In genomic region chr11:66157182-66157864, GRCh38 we compare ENCODE assay signal across 11 cellular contexts.
A peak's percentile ranks its signal among the peaks of the same experiment; 100 is the strongest.
DNase-seq lines count a peak whose midpoint lies in the region; ATAC-seq and TF ChIP-seq lines count a peak whose summit lies in the region.
"Had no signal": no experiment of that assay in that cellular context is flagged by ENCODE, and none has a peak within 500 bp of the region (broad histone marks: within the 10 kb centered on the region; RNA-seq: fewer than 3 reads in every experiment).

No MANE protein-coding gene starts in this region.

- in situ Hi-C loops in GM23248 (cut with MboI): no loop called here

- no peaks in the 10 kb centered on the region for H4K20me1 ChIP-seq in GM23248 (ENCODE audit: insufficient read depth)

- H3K4me3 ChIP-seq in GM23248: no peak overlapping the region
- H3K4me3 ChIP-seq in upper lobe of right lung: no peak overlapping the region
- H3K4me3 ChIP-seq: cardiac muscle cell had no signal

- peaks cover 8% of the 10 kb centered on the region; the same call in 1 of the 2 replicates for H3F3A ChIP-seq in GM23248 (ENCODE audit: insufficient read depth)

- H3K27me3 Mint-ChIP-seq in activated T-helper 1 cell treated with anti-CD3 and anti-CD28 coated beads, Interleukin-12 subunit alpha, Interleukin-12 subunit beta, Interleukin-2, Interleukin-4 antibody, amounts not matched to agents 30 ng/mL and 10 ng/mL and 1 ng/mL, durations not matched to agents 14 hours and 24 hours and 36 hours (ENCODE audit: insufficient read depth): no peaks in the 10 kb centered on the region

- TF ChIP-seq CTCF in GM10248 (IDR thresholded peaks at IDR 0.05; ENCODE audit: control extremely low read depth, extremely low read depth, low read depth, missing control alignments): no peak
- TF ChIP-seq CTCF in upper lobe of right lung (IDR thresholded peaks at IDR 0.05): no peak

- H3K9me3 Mint-ChIP-seq in activated T-helper 1 cell treated with anti-CD3 and anti-CD28 coated beads, Interleukin-12 subunit alpha, Interleukin-12 subunit beta, Interleukin-2, Interleukin-4 antibody, amounts not matched to agents 30 ng/mL and 10 ng/mL and 1 ng/mL, durations not matched to agents 14 hours and 24 hours and 36 hours: no peaks in the 10 kb centered on the region
- H3K9me3 Mint-ChIP-seq: H9 had no signal

- H3K4me1 ChIP-seq in GM23248 (ENCODE audit: insufficient read depth) (peaks cover 11% of the 10 kb centered on the region), upper lobe of right lung (no peaks in the 10 kb centered on the region)

- CTCF ChIA-PET in GM10248 (lab: Yijun Ruan, JAX): interaction anchor here (1.3 to 1.7 kb wide), 3 partner anchors 31 to 64 kb away, joined by 3 read pairs; no protein-coding TSS in a partner anchor

- H3K36me3 ChIP-seq in GM23248 (ENCODE audit: low read depth) (no peaks in the 10 kb centered on the region), upper lobe of right lung (no peaks in the 10 kb centered on the region)
- H3K36me3 ChIP-seq: cardiac muscle cell had no signal

- H2AFZ ChIP-seq in GM23248: no peak overlapping the region

- intact Hi-C loops in activated T-helper 1 cell treated with anti-CD3 and anti-CD28 coated beads, Interleukin-12 subunit alpha, Interleukin-12 subunit beta, Interleukin-2, Interleukin-4 antibody, amounts not matched to agents 30 ng/mL and 10 ng/mL and 1 ng/mL, durations not matched to agents 14 hours and 24 hours and 36 hours (cut with micrococcal nuclease): no loop called here
- intact Hi-C loops in upper lobe of right lung (cut with DNase I): no loop called here

- H3K9me2 ChIP-seq in GM23248 (ENCODE audit: insufficient read depth): no peaks in the 10 kb centered on the region

- H3K4me1 Mint-ChIP-seq in activated T-helper 1 cell treated with anti-CD3 and anti-CD28 coated beads, Interleukin-12 subunit alpha, Interleukin-12 subunit beta, Interleukin-2, Interleukin-4 antibody, amounts not matched to agents 30 ng/mL and 10 ng/mL and 1 ng/mL, durations not matched to agents 14 hours and 24 hours and 36 hours (ENCODE audit: low read depth): peaks cover 14% of the 10 kb centered on the region
- H3K4me1 Mint-ChIP-seq: H9 had no signal

- H3K9me3 ChIP-seq in GM23248 (ENCODE audit: low read depth): no peaks in the 10 kb centered on the region
- no peaks in the 10 kb centered on the region for H3K9me3 ChIP-seq in upper lobe of right lung

- H3K79me2 ChIP-seq in GM23248 (ENCODE audit: insufficient read depth): peaks cover 91% of the 10 kb centered on the region

- no peak overlapping the region for H3K4me3 Mint-ChIP-seq in activated T-helper 1 cell treated with anti-CD3 and anti-CD28 coated beads, Interleukin-12 subunit alpha, Interleukin-12 subunit beta, Interleukin-2, Interleukin-4 antibody, amounts not matched to agents 30 ng/mL and 10 ng/mL and 1 ng/mL, durations not matched to agents 14 hours and 24 hours and 36 hours
- H3K4me3 Mint-ChIP-seq: H9 had no signal

- H3K4me2 ChIP-seq in GM23248 (ENCODE audit: unreplicated experiment): no peak overlapping the region

- DNase-seq in GM10248 (ENCODE audit: extremely low spot score) (peak; percentile 30), GM23248 (peak; percentile 32), kidney tubule cell (ENCODE audit: low spot score) (peak; percentile 32), UCSD-AML1 (lab: John Stamatoyannopoulos, UW; ENCODE audit: unreplicated experiment) (no peak), upper lobe of right lung (no peak)
- DNase-seq in activated T-helper 1 cell treated with anti-CD3 and anti-CD28 coated beads, Interleukin-12 subunit alpha, Interleukin-12 subunit beta, Interleukin-2, Interleukin-4 antibody, amounts not matched to agents 30 ng/mL and 10 ng/mL and 1 ng/mL, durations not matched to agents 14 hours and 24 hours and 36 hours (ENCODE audit: low spot score): no peak
- DNase-seq in effector CD8-positive, alpha-beta T cell (lab: John Stamatoyannopoulos, UW): no peak
- DNase-seq: H9, kidney, T-helper 9 cell had no signal

- H3K27me3 ChIP-seq in GM23248 (replicated peaks; ENCODE audit: insufficient read depth) (no peaks in the 10 kb centered on the region), upper lobe of right lung (no peaks in the 10 kb centered on the region)
- H3K27me3 ChIP-seq: cardiac muscle cell had no signal

- H3K27ac ChIP-seq in GM23248 (no peak overlapping the region), upper lobe of right lung (no peak overlapping the region)
- H3K27ac ChIP-seq: cardiac muscle cell had no signal

- peaks cover 4% of the 10 kb centered on the region for H3K36me3 Mint-ChIP-seq in activated T-helper 1 cell treated with anti-CD3 and anti-CD28 coated beads, Interleukin-12 subunit alpha, Interleukin-12 subunit beta, Interleukin-2, Interleukin-4 antibody, amounts not matched to agents 30 ng/mL and 10 ng/mL and 1 ng/mL, durations not matched to agents 14 hours and 24 hours and 36 hours (ENCODE audit: low read depth)

- no peak overlapping the region for H3K9ac ChIP-seq in GM23248

- no peak for ATAC-seq in upper lobe of right lung

- H3K27ac Mint-ChIP-seq in activated T-helper 1 cell treated with anti-CD3 and anti-CD28 coated beads, Interleukin-12 subunit alpha, Interleukin-12 subunit beta, Interleukin-2, Interleukin-4 antibody, amounts not matched to agents 30 ng/mL and 10 ng/mL and 1 ng/mL, durations not matched to agents 14 hours and 24 hours and 36 hours: peak overlapping the region; percentile 57
- H3K27ac Mint-ChIP-seq: H9 had no signal

- POLR2A ChIA-PET in GM10248 (lab: Yijun Ruan, JAX): no interaction called here

Comparison
In these comparisons a context has a peak if more than half of its experiments do, and no peak if none do; other contexts are left out.
1. DNase-seq: peak in GM10248 (single experiment), GM23248 (single experiment) and kidney tubule cell (single experiment); none in activated T-helper 1 cell treated with anti-CD3 and anti-CD28 coated beads, Interleukin-12 subunit alpha, Interleukin-12 subunit beta, Interleukin-2, Interleukin-4 antibody, amounts not matched to agents 30 ng/mL and 10 ng/mL and 1 ng/mL, durations not matched to agents 14 hours and 24 hours and 36 hours (single experiment), UCSD-AML1 (single experiment), upper lobe of right lung (single experiment) and effector CD8-positive, alpha-beta T cell (single experiment).